In genomic region chr12:120257041-120257821, GRCh38 we compare ENCODE assay signal across 9 cellular contexts. TPM values are rescaled to one million over a fixed set of nuclear protein-coding genes. Genes with fewer than 3 reads are reported as not detected.
A peak's percentile ranks its signal among the peaks of the same experiment; 100 is the strongest.
DNase-seq lines count a peak whose midpoint lies in the region; ATAC-seq, FAIRE-seq and TF ChIP-seq lines count a peak whose summit lies in the region.
"Had no signal": no experiment of that assay in that cellular context is flagged by ENCODE, and none has a peak within 500 bp of the region (broad histone marks: within the 10 kb centered on the region; RNA-seq: fewer than 3 reads in every experiment).

No MANE protein-coding gene starts in this region.

- no peaks in the 10 kb centered on the region for H3K27me3 Mint-ChIP-seq in activated T-cell treated with anti-CD3 and anti-CD28 coated beads, Interleukin-2, amount 50 U/mL, for 24 hours
- H3K27me3 Mint-ChIP-seq: stimulated activated naive CD8-positive, alpha-beta T cell treated with anti-CD3 and anti-CD28 coated beads, Interleukin-15, Interleukin-2, amounts not matched to agents 100 ng/mL and 50 ng/mL, for 24 hours had no signal

- peaks cover 83% of the 10 kb centered on the region for H3K4me1 Mint-ChIP-seq in activated T-cell treated with anti-CD3 and anti-CD28 coated beads, Interleukin-2, amount 50 U/mL, for 24 hours (ENCODE audit: low read depth)

- TF ChIP-seq CTCF in HepG2 (CRISPR knock-in tag; IDR thresholded peaks at IDR 0.05) (no peak), tibial artery (IDR thresholded peaks at IDR 0.05) (peak in 1 of 2 experiments; percentile 13)

- POLR2A ChIA-PET in HepG2 (lab: Yijun Ruan, JAX): interaction anchor here (0.7 to 13.4 kb wide), 5 partner anchors 8 to 188 kb away, joined by 3 to 265 read pairs (median 4); partner anchors contain the start of genes PXN, RNU4-1 and RPLP0

- TF ChIP-seq POLR2A in HepG2 (IDR thresholded peaks at IDR 0.05; ENCODE audit: insufficient read depth in 1 of 2, low read depth in 2 of 2, low read length in 2 of 2): no peak

- FAIRE-seq in HepG2 (lab: Jason Lieb, UNC): no peak

- H3K9ac ChIP-seq in HepG2 (ENCODE audit: insufficient read depth, low read depth, low read length): no peak overlapping the region

- no peak overlapping the region for H3K4me3 Mint-ChIP-seq in activated T-cell treated with anti-CD3 and anti-CD28 coated beads, Interleukin-2, amount 50 U/mL, for 24 hours
- H3K4me3 Mint-ChIP-seq: stimulated activated naive CD8-positive, alpha-beta T cell treated with anti-CD3 and anti-CD28 coated beads, Interleukin-15, Interleukin-2, amounts not matched to agents 100 ng/mL and 50 ng/mL, for 24 hours had no signal

- ATAC-seq in HepG2: peak; percentile 40

- H3K79me2 ChIP-seq in HepG2 (ENCODE audit: insufficient read depth, low read length): peaks cover 40% of the 10 kb centered on the region

- H3K36me3 Mint-ChIP-seq in activated T-cell treated with anti-CD3 and anti-CD28 coated beads, Interleukin-2, amount 50 U/mL, for 24 hours (ENCODE audit: low read depth): peaks cover 24% of the 10 kb centered on the region

- H3K4me3 ChIP-seq in HepG2 (replicated peaks in 1 of 3; ENCODE audit: insufficient read depth in 1 of 3, low read depth in 2 of 3, low read length in 3 of 3): no peak overlapping the region
- no peak overlapping the region for H3K4me3 ChIP-seq in tibial artery

- H3K27ac ChIP-seq in HepG2 (ENCODE audit: extremely low read length, insufficient read depth, low read length): no peak overlapping the region
- peak overlapping the region; percentile 80 to 82 for H3K27ac ChIP-seq in tibial artery

- H3K27me3 ChIP-seq in HepG2 (ENCODE audit: control insufficient read depth in 1 of 2, insufficient read depth in 2 of 2, low read length in 2 of 2) (no peaks in the 10 kb centered on the region), tibial artery (no peaks in the 10 kb centered on the region)

- WGBS in HepG2 (ENCODE audit: low lambda C conversion rate): 91% methylated on average over 4 of the region's 9 CpGs

- CTCF ChIA-PET in HepG2 (lab: Yijun Ruan, JAX; ENCODE audit: low intra/inter-chr PET ratio, low total read pairs): no interaction called here

- H3K9me3 ChIP-seq in HepG2 (ENCODE audit: low read length): no peaks in the 10 kb centered on the region
- no peaks in the 10 kb centered on the region for H3K9me3 ChIP-seq in tibial artery

- H3K27ac Mint-ChIP-seq in activated T-cell treated with anti-CD3 and anti-CD28 coated beads, Interleukin-2, amount 50 U/mL, for 24 hours: peak overlapping the region; percentile 86
- H3K27ac Mint-ChIP-seq: stimulated activated naive CD8-positive, alpha-beta T cell treated with anti-CD3 and anti-CD28 coated beads, Interleukin-15, Interleukin-2, amounts not matched to agents 100 ng/mL and 50 ng/mL, for 24 hours had no signal

- no peak for TF ChIP-seq RAD21 in HepG2 (CRISPR knock-in tag; IDR thresholded peaks at IDR 0.05)

- H3K4me2 ChIP-seq in HepG2 (ENCODE audit: low read depth, low read length): 0 out of 2 replicates have a peak overlapping the region, but pooled peaks have one; percentile 4

- in situ Hi-C loops in HepG2 (cut with HindIII; ENCODE audit: extremely low pct_ligation_motif_present, low pct_unique_long_range_greater_than_20kb): no loop called here

- no peak overlapping the region for H2AFZ ChIP-seq in HepG2 (ENCODE audit: low read length)

- DNase-seq in activated T-cell treated with anti-CD3 and anti-CD28 coated beads, Interleukin-2, amount 50 U/mL, for 24 hours: no peak
- no peak for DNase-seq in activated T-cell treated with anti-CD3 and anti-CD28 coated beads, Interleukin-2, amount 50 U/mL, for 1 hour
- DNase-seq in cerebellum (ENCODE audit: low spot score) (peak; percentile 91), HepG2 (ENCODE audit: low spot score) (no peak), tibial artery (peak; percentile 67 to 76), NCI-H510A (lab: John Stamatoyannopoulos, UW) (no peak), HuH-7 (ENCODE audit: low spot score) (no peak), NCI-H146 (lab: John Stamatoyannopoulos, UW) (no peak)

- H3K9me3 Mint-ChIP-seq in activated T-cell treated with anti-CD3 and anti-CD28 coated beads, Interleukin-2, amount 50 U/mL, for 24 hours: no peaks in the 10 kb centered on the region
- H3K9me3 Mint-ChIP-seq: stimulated activated naive CD8-positive, alpha-beta T cell treated with anti-CD3 and anti-CD28 coated beads, Interleukin-15, Interleukin-2, amounts not matched to agents 100 ng/mL and 50 ng/mL, for 24 hours had no signal

- BruUV-seq in HepG2 (replicated peaks; lab: Mats Ljungman, UMichigan): no TSS peak

- H4K20me1 ChIP-seq in HepG2 (ENCODE audit: insufficient read depth, low read length): peaks cover 3% of the 10 kb centered on the region; the same call in 1 of the 2 replicates

- TF ChIP-seq EP300 in HepG2 (IDR thresholded peaks at IDR 0.05; ENCODE audit: low read depth in 2 of 2, low read length in 2 of 2) (no peak), HepG2 (CRISPR knock-in tag; IDR thresholded peaks at IDR 0.05; ENCODE audit: borderline replicate concordance) (no peak)

- peaks cover 57% of the 10 kb centered on the region for H3K4me1 ChIP-seq in HepG2 (ENCODE audit: insufficient read depth, low read length)
- H3K4me1 ChIP-seq in tibial artery: peaks cover 0 to 57% (median 36%) of the 10 kb centered on the region in 4 donors

- intact Hi-C loops in HepG2 (cut with micrococcal nuclease; ENCODE audit: unreplicated experiment): no loop called here
- intact Hi-C loops in tibial artery (cut with DNase I; ENCODE audit: low total_unique reads): no loop called here

- H3K36me3 ChIP-seq in HepG2 (replicated peaks in 1 of 2; ENCODE audit: control insufficient read depth in 1 of 2, insufficient read depth in 2 of 2, low read length in 2 of 2): no peaks in the 10 kb centered on the region; a peak in 1 of 5 replicates
- peaks cover 0 to 6% (median 0%) of the 10 kb centered on the region in 3 donors for H3K36me3 ChIP-seq in tibial artery

RNA-seq across cellular contexts. Expression of gene PXN, which starts 8.3 kb away (rescaled TPM):
- total RNA-seq in cerebellum (7.9 TPM), HepG2 (2016; rRNA removed; fragmentation: Illumina TruSeq; extraction: Trizol) (13.6 and 14.2 TPM in 2 replicates)
- total RNA-seq in HepG2 (2016; cell fraction: cytosol; rRNA removed; fragmentation: Illumina TruSeq; extraction: Trizol; ENCODE audit: low read depth): 2.8 and 2.9 TPM in 2 replicates
- 10.2 and 11.3 TPM in 2 replicates for total RNA-seq in HepG2 (2016; cell fraction: insoluble cytoplasmic fraction; rRNA removed; fragmentation: Illumina TruSeq; extraction: Trizol)
- 10.5 and 13.4 TPM in 2 replicates for total RNA-seq in HepG2 (2016; cell fraction: membrane; rRNA removed; fragmentation: Illumina TruSeq; extraction: Trizol)
- total RNA-seq in HepG2 (2016; cell fraction: nucleus; rRNA removed; fragmentation: Illumina TruSeq; extraction: Trizol): 10.6 and 14.0 TPM in 2 replicates
- 13.9 and 14.2 TPM in 2 replicates for polyA plus RNA-seq in HepG2 (2011; rRNA removed)
- 5.8 and 6.3 TPM in 2 replicates for polyA plus RNA-seq in HepG2 (2011; cell fraction: cytosol; rRNA removed)
- polyA plus RNA-seq in HepG2 (2011; cell fraction: nucleus; rRNA removed): 34.5 and 43.7 TPM in 2 replicates
- polyA plus RNA-seq in HepG2 (2012): 18.0 and 21.4 TPM in 2 replicates
- 3.3 and 3.4 TPM in 2 replicates for polyA plus RNA-seq in HepG2 (2016; cell fraction: cytosol; fragmentation: Illumina TruSeq; extraction: Trizol; ENCODE audit: low read depth)
- polyA plus RNA-seq in HepG2 (2016; cell fraction: insoluble cytoplasmic fraction; fragmentation: Illumina TruSeq; extraction: Trizol; ENCODE audit: low read depth): 20.0 and 28.0 TPM in 2 replicates
- polyA plus RNA-seq in HepG2 (2016; cell fraction: membrane; fragmentation: Illumina TruSeq; extraction: Trizol; ENCODE audit: low read depth): 14.1 and 14.2 TPM in 2 replicates
- polyA plus RNA-seq in HepG2 (2016; cell fraction: nucleus; fragmentation: Illumina TruSeq; extraction: Trizol; ENCODE audit: insufficient read depth, low read depth): 43.9 and 49.3 TPM in 2 replicates
- 26.4 and 40.4 TPM in 2 replicates for polyA minus RNA-seq in HepG2 (2011; rRNA and poly(A)+ RNA removed; ENCODE audit: low replicate concordance)
- 6.4 and 8.2 TPM in 2 replicates for polyA minus RNA-seq in HepG2 (2011; cell fraction: cytosol; rRNA and poly(A)+ RNA removed)
- polyA minus RNA-seq in HepG2 (2011; cell fraction: nucleus; rRNA and poly(A)+ RNA removed): 10.3 and 10.7 TPM in 2 replicates

RNA-seq across cellular contexts. Expression of gene RNU4-2, which starts 34.5 kb away (rescaled TPM):
- total RNA-seq in cerebellum: under 0.01 TPM
- total RNA-seq in HepG2 (2016; rRNA removed; fragmentation: Illumina TruSeq; extraction: Trizol): 1,104 and 11,327 TPM in 2 replicates
- total RNA-seq in HepG2 (2016; cell fraction: cytosol; rRNA removed; fragmentation: Illumina TruSeq; extraction: Trizol; ENCODE audit: low read depth): 75,622 and 87,357 TPM in 2 replicates
- 1,281 and 10,696 TPM in 2 replicates for total RNA-seq in HepG2 (2016; cell fraction: insoluble cytoplasmic fraction; rRNA removed; fragmentation: Illumina TruSeq; extraction: Trizol)
- 7,098 and 8,950 TPM in 2 replicates for total RNA-seq in HepG2 (2016; cell fraction: membrane; rRNA removed; fragmentation: Illumina TruSeq; extraction: Trizol)
- 36,023 and 40,311 TPM in 2 replicates for total RNA-seq in HepG2 (2016; cell fraction: nucleus; rRNA removed; fragmentation: Illumina TruSeq; extraction: Trizol)
- polyA plus RNA-seq in HepG2 (2011; rRNA removed): under 0.01 TPM in 2 replicates
- under 0.01 TPM in 2 replicates for polyA plus RNA-seq in HepG2 (2011; cell fraction: cytosol; rRNA removed)
- polyA plus RNA-seq in HepG2 (2011; cell fraction: nucleus; rRNA removed): under 0.01 TPM in 2 replicates
- polyA plus RNA-seq in HepG2 (2012): 161 and 363 TPM in 2 replicates
- polyA plus RNA-seq in HepG2 (2016; cell fraction: cytosol; fragmentation: Illumina TruSeq; extraction: Trizol; ENCODE audit: low read depth): 126 TPM in 1 of 2 replicates, not detected in the other
- not detected in 2 replicates for polyA plus RNA-seq in HepG2 (2016; cell fraction: insoluble cytoplasmic fraction; fragmentation: Illumina TruSeq; extraction: Trizol; ENCODE audit: low read depth)
- not detected in 2 replicates for polyA plus RNA-seq in HepG2 (2016; cell fraction: membrane; fragmentation: Illumina TruSeq; extraction: Trizol; ENCODE audit: low read depth)
- 46.8 TPM in 1 of 2 replicates, not detected in the other for polyA plus RNA-seq in HepG2 (2016; cell fraction: nucleus; fragmentation: Illumina TruSeq; extraction: Trizol; ENCODE audit: insufficient read depth, low read depth)
- under 0.01 TPM in 2 replicates for polyA minus RNA-seq in HepG2 (2011; rRNA and poly(A)+ RNA removed; ENCODE audit: low replicate concordance)
- polyA minus RNA-seq in HepG2 (2011; cell fraction: cytosol; rRNA and poly(A)+ RNA removed): 35,022 and 47,630 TPM in 2 replicates
- polyA minus RNA-seq in HepG2 (2011; cell fraction: nucleus; rRNA and poly(A)+ RNA removed): under 0.01 TPM in 2 replicates

RNA-seq across cellular contexts. Expression of gene RNU4-1, which starts 35.8 kb away (rescaled TPM):
- total RNA-seq in cerebellum (under 0.01 TPM), HepG2 (2016; rRNA removed; fragmentation: Illumina TruSeq; extraction: Trizol) (623 and 7,407 TPM in 2 replicates)
- 43,967 and 49,615 TPM in 2 replicates for total RNA-seq in HepG2 (2016; cell fraction: cytosol; rRNA removed; fragmentation: Illumina TruSeq; extraction: Trizol; ENCODE audit: low read depth)
- total RNA-seq in HepG2 (2016; cell fraction: insoluble cytoplasmic fraction; rRNA removed; fragmentation: Illumina TruSeq; extraction: Trizol): 747 and 6,785 TPM in 2 replicates
- total RNA-seq in HepG2 (2016; cell fraction: membrane; rRNA removed; fragmentation: Illumina TruSeq; extraction: Trizol): 4,501 and 5,797 TPM in 2 replicates
- total RNA-seq in HepG2 (2016; cell fraction: nucleus; rRNA removed; fragmentation: Illumina TruSeq; extraction: Trizol): 25,631 and 27,214 TPM in 2 replicates
- not detected in 2 replicates for polyA plus RNA-seq in HepG2 (2011; rRNA removed)
- polyA plus RNA-seq in HepG2 (2011; cell fraction: cytosol; rRNA removed): under 0.01 TPM in 2 replicates
- under 0.01 TPM in 2 replicates for polyA plus RNA-seq in HepG2 (2011; cell fraction: nucleus; rRNA removed)
- 161 and 404 TPM in 2 replicates for polyA plus RNA-seq in HepG2 (2012)
- polyA plus RNA-seq in HepG2 (2016; cell fraction: cytosol; fragmentation: Illumina TruSeq; extraction: Trizol; ENCODE audit: low read depth): 58.8 TPM in 1 of 2 replicates, not detected in the other
- not detected in 2 replicates for polyA plus RNA-seq in HepG2 (2016; cell fraction: insoluble cytoplasmic fraction; fragmentation: Illumina TruSeq; extraction: Trizol; ENCODE audit: low read depth)
- not detected in 2 replicates for polyA plus RNA-seq in HepG2 (2016; cell fraction: membrane; fragmentation: Illumina TruSeq; extraction: Trizol; ENCODE audit: low read depth)
- polyA plus RNA-seq in HepG2 (2016; cell fraction: nucleus; fragmentation: Illumina TruSeq; extraction: Trizol; ENCODE audit: insufficient read depth, low read depth): 62.4 TPM in 1 of 2 replicates, not detected in the other
- under 0.01 TPM in 2 replicates for polyA minus RNA-seq in HepG2 (2011; rRNA and poly(A)+ RNA removed; ENCODE audit: low replicate concordance)
- polyA minus RNA-seq in HepG2 (2011; cell fraction: cytosol; rRNA and poly(A)+ RNA removed): 32,519 and 40,246 TPM in 2 replicates
- polyA minus RNA-seq in HepG2 (2011; cell fraction: nucleus; rRNA and poly(A)+ RNA removed): under 0.01 TPM in 2 replicates

RNA-seq across cellular contexts. Expression of gene SIRT4, which starts 44.9 kb away (rescaled TPM):
- 2.5 TPM for total RNA-seq in cerebellum
- 3.4 and 7.0 TPM in 2 replicates for total RNA-seq in HepG2 (2016; rRNA removed; fragmentation: Illumina TruSeq; extraction: Trizol)
- total RNA-seq in HepG2 (2016; cell fraction: cytosol; rRNA removed; fragmentation: Illumina TruSeq; extraction: Trizol; ENCODE audit: low read depth): 1.7 and 1.8 TPM in 2 replicates
- total RNA-seq in HepG2 (2016; cell fraction: insoluble cytoplasmic fraction; rRNA removed; fragmentation: Illumina TruSeq; extraction: Trizol): 3.3 and 4.9 TPM in 2 replicates
- total RNA-seq in HepG2 (2016; cell fraction: membrane; rRNA removed; fragmentation: Illumina TruSeq; extraction: Trizol): 1.4 and 1.9 TPM in 2 replicates
- 1.8 and 2.1 TPM in 2 replicates for total RNA-seq in HepG2 (2016; cell fraction: nucleus; rRNA removed; fragmentation: Illumina TruSeq; extraction: Trizol)
- polyA plus RNA-seq in HepG2 (2011; rRNA removed): 4.8 and 5.8 TPM in 2 replicates
- 4.1 and 5.0 TPM in 2 replicates for polyA plus RNA-seq in HepG2 (2011; cell fraction: cytosol; rRNA removed)
- polyA plus RNA-seq in HepG2 (2011; cell fraction: nucleus; rRNA removed): 2.5 and 3.0 TPM in 2 replicates
- polyA plus RNA-seq in HepG2 (2012): 4.1 and 6.6 TPM in 2 replicates
- 0.69 and 0.86 TPM in 2 replicates for polyA plus RNA-seq in HepG2 (2016; cell fraction: cytosol; fragmentation: Illumina TruSeq; extraction: Trizol; ENCODE audit: low read depth)
- polyA plus RNA-seq in HepG2 (2016; cell fraction: insoluble cytoplasmic fraction; fragmentation: Illumina TruSeq; extraction: Trizol; ENCODE audit: low read depth): 4.5 and 4.9 TPM in 2 replicates
- 0.82 and 0.95 TPM in 2 replicates for polyA plus RNA-seq in HepG2 (2016; cell fraction: membrane; fragmentation: Illumina TruSeq; extraction: Trizol; ENCODE audit: low read depth)
- polyA plus RNA-seq in HepG2 (2016; cell fraction: nucleus; fragmentation: Illumina TruSeq; extraction: Trizol; ENCODE audit: insufficient read depth, low read depth): 2.4 and 2.7 TPM in 2 replicates
- 0.91 and 4.7 TPM in 2 replicates for polyA minus RNA-seq in HepG2 (2011; rRNA and poly(A)+ RNA removed; ENCODE audit: low replicate concordance)
- 0.79 and 1.8 TPM in 2 replicates for polyA minus RNA-seq in HepG2 (2011; cell fraction: cytosol; rRNA and poly(A)+ RNA removed)
- polyA minus RNA-seq in HepG2 (2011; cell fraction: nucleus; rRNA and poly(A)+ RNA removed): 2.3 and 3.9 TPM in 2 replicates

RNA-seq across cellular contexts. Expression of gene RPLP0, which starts 56.3 kb away (rescaled TPM):
- 1,131 TPM for total RNA-seq in cerebellum
- total RNA-seq in HepG2 (2016; rRNA removed; fragmentation: Illumina TruSeq; extraction: Trizol): 2,915 and 3,025 TPM in 2 replicates
- total RNA-seq in HepG2 (2016; cell fraction: cytosol; rRNA removed; fragmentation: Illumina TruSeq; extraction: Trizol; ENCODE audit: low read depth): 12,942 and 14,844 TPM in 2 replicates
- total RNA-seq in HepG2 (2016; cell fraction: insoluble cytoplasmic fraction; rRNA removed; fragmentation: Illumina TruSeq; extraction: Trizol): 2,993 and 3,024 TPM in 2 replicates
- 11,359 and 11,757 TPM in 2 replicates for total RNA-seq in HepG2 (2016; cell fraction: membrane; rRNA removed; fragmentation: Illumina TruSeq; extraction: Trizol)
- 1,126 and 1,259 TPM in 2 replicates for total RNA-seq in HepG2 (2016; cell fraction: nucleus; rRNA removed; fragmentation: Illumina TruSeq; extraction: Trizol)
- 5,570 and 6,229 TPM in 2 replicates for polyA plus RNA-seq in HepG2 (2011; rRNA removed)
- 8,040 and 9,457 TPM in 2 replicates for polyA plus RNA-seq in HepG2 (2011; cell fraction: cytosol; rRNA removed)
- 2,511 and 2,559 TPM in 2 replicates for polyA plus RNA-seq in HepG2 (2011; cell fraction: nucleus; rRNA removed)
- polyA plus RNA-seq in HepG2 (2012): 2,582 and 3,579 TPM in 2 replicates
- 15,203 and 16,637 TPM in 2 replicates for polyA plus RNA-seq in HepG2 (2016; cell fraction: cytosol; fragmentation: Illumina TruSeq; extraction: Trizol; ENCODE audit: low read depth)
- 2,845 and 2,926 TPM in 2 replicates for polyA plus RNA-seq in HepG2 (2016; cell fraction: insoluble cytoplasmic fraction; fragmentation: Illumina TruSeq; extraction: Trizol; ENCODE audit: low read depth)
- polyA plus RNA-seq in HepG2 (2016; cell fraction: membrane; fragmentation: Illumina TruSeq; extraction: Trizol; ENCODE audit: low read depth): 10,153 and 10,714 TPM in 2 replicates
- 1,939 and 1,982 TPM in 2 replicates for polyA plus RNA-seq in HepG2 (2016; cell fraction: nucleus; fragmentation: Illumina TruSeq; extraction: Trizol; ENCODE audit: insufficient read depth, low read depth)
- polyA minus RNA-seq in HepG2 (2011; rRNA and poly(A)+ RNA removed; ENCODE audit: low replicate concordance): 4,147 and 6,586 TPM in 2 replicates
- 1,238 and 1,297 TPM in 2 replicates for polyA minus RNA-seq in HepG2 (2011; cell fraction: cytosol; rRNA and poly(A)+ RNA removed)
- 657 and 805 TPM in 2 replicates for polyA minus RNA-seq in HepG2 (2011; cell fraction: nucleus; rRNA and poly(A)+ RNA removed)

Comparison
In these comparisons a context has a peak if more than half of its experiments do, and no peak if none do; other contexts are left out.
1. DNase-seq: peak in cerebellum (single experiment) and tibial artery (2 of 2); none in activated T-cell treated with anti-CD3 and anti-CD28 coated beads, Interleukin-2, amount 50 U/mL, for 24 hours (single experiment), activated T-cell treated with anti-CD3 and anti-CD28 coated beads, Interleukin-2, amount 50 U/mL, for 1 hour (single experiment), HepG2 (single experiment), NCI-H510A (single experiment), HuH-7 (single experiment) and NCI-H146 (single experiment).
2. RNA of gene RNU4-2, which starts 34.5 kb away (total RNA-seq): 1,104 to 87,357 TPM in HepG2; under 0.01 TPM in cerebellum (single experiment); every median in the first group is over 1,000 times any median in the second.
3. RNA of gene RNU4-1, which starts 35.8 kb away (total RNA-seq): 623 to 49,615 TPM in HepG2; under 0.01 TPM in cerebellum (single experiment); every median in the first group is over 100 times any median in the second.